In genomic region chr2:218291934-218292699, GRCh38 we compare ENCODE assay signal across 8 cellular contexts. TPM values are rescaled to one million over a fixed set of nuclear protein-coding genes. Genes with fewer than 3 reads are reported as not detected.
DNase-seq lines count a peak whose midpoint lies in the region; ATAC-seq and TF ChIP-seq lines count a peak whose summit lies in the region.

Gene TMBIM1 (minus strand): TSS chr2:218292503. CDS start chr2:218282141, 10,362 bp downstream.

- peak; percentile 40 for TF ChIP-seq CTCF in activated B cell treated with CpG ODN at 0.5 μM for 24 hours (IDR thresholded peaks at IDR 0.05)
- TF ChIP-seq CTCF in kidney epithelial cell (IDR thresholded peaks at IDR 0.05; ENCODE audit: insufficient read depth, low read length, poor library complexity, severe bottlenecking): peak; percentile 41

- H3K36me3 Mint-ChIP-seq in activated B cell treated with CpG ODN at 0.5 μM for 24 hours (ENCODE audit: low read depth): no peaks in the 10 kb centered on the region

- H3K27me3 Mint-ChIP-seq in activated B cell treated with CpG ODN at 0.5 μM for 24 hours: no peaks in the 10 kb centered on the region

- H3K36me3 ChIP-seq in kidney epithelial cell (ENCODE audit: control insufficient read depth, insufficient read depth, low read length): no peaks in the 10 kb centered on the region

- intact Hi-C loops in activated B cell treated with CpG ODN at 0.5 μM for 24 hours (cut with micrococcal nuclease): loop anchor here (1.0 to 5.0 kb wide), 12 partner anchors 9 to 605 kb away; partner anchors contain the start of genes ARPC2, CATIP and TTLL4

- H3K9me3 Mint-ChIP-seq in activated B cell treated with CpG ODN at 0.5 μM for 24 hours: no peaks in the 10 kb centered on the region

- H3K27ac Mint-ChIP-seq in activated B cell treated with CpG ODN at 0.5 μM for 24 hours: peak within 1 kb of the TSS; percentile 92

- DNase-seq in EL: peak; percentile 73
- DNase-seq in KG1 (lab: John Stamatoyannopoulos, UW): peak; percentile 53
- DNase-seq in activated B cell treated with CpG ODN at 0.5 μM for 24 hours: peak; percentile 89
- peak; percentile 79 for DNase-seq in central memory CD4-positive, alpha-beta T cell
- DNase-seq in kidney epithelial cell (ENCODE audit: low read depth): no peak
- peak; percentile 83 for DNase-seq in stimulated activated CD4-positive, alpha-beta T cell treated with anti-CD3 and anti-CD28 coated beads, Interleukin-15, amount 100 ng/mL, for 24 hours
- DNase-seq in NK-92 treated with Interleukin-12 subunit alpha and Interleukin-12 subunit beta, amount 100 ng/mL, for 24 hours (lab: John Stamatoyannopoulos, UW): no peak

- peak within 1 kb of the TSS; percentile 83 for H3K4me3 Mint-ChIP-seq in activated B cell treated with CpG ODN at 0.5 μM for 24 hours

- H3K4me1 Mint-ChIP-seq in activated B cell treated with CpG ODN at 0.5 μM for 24 hours: peaks cover 75% of the 10 kb centered on the region

- peak within 1 kb of the TSS; percentile 70 for H3K4me3 ChIP-seq in kidney epithelial cell (ENCODE audit: low read depth, low read length)

- POLR2A ChIA-PET in activated B cell treated with CpG ODN at 0.5 μM for 24 hours (lab: Charles Lee): interaction anchor here (0.6 to 7.2 kb wide), 7 partner anchors 19 to 104 kb away, joined by 3 to 97 read pairs (median 7); partner anchors contain the start of genes AAMP, ARPC2 and PNKD

- ATAC-seq in GM21717 (IDR thresholded peaks at IDR 0.05; ENCODE audit: unreplicated experiment) (peak; percentile 71), activated B cell treated with CpG ODN at 0.5 μM for 24 hours (ENCODE audit: low read depth) (peak; percentile 80)

- no peaks in the 10 kb centered on the region for H3K27me3 ChIP-seq in kidney epithelial cell (ENCODE audit: control insufficient read depth, insufficient read depth, low read length)

- CTCF ChIA-PET in activated B cell treated with CpG ODN at 0.5 μM for 24 hours (lab: Charles Lee): interaction anchor here (0.9 to 11.6 kb wide), 7 partner anchors 10 to 110 kb away, joined by 4 to 138 read pairs (median 6); partner anchors contain the start of genes AAMP, CATIP and PNKD

RNA-seq across cellular contexts. Expression of gene TMBIM1, which starts in this region (rescaled TPM):
- total RNA-seq in activated B cell treated with CpG ODN at 0.5 μM for 24 hours (40.7 and 45.0 TPM in 2 replicates), kidney epithelial cell (155 and 160 TPM in 2 replicates)

Comparison
In these comparisons a context has a peak if more than half of its experiments do, and no peak if none do; other contexts are left out.
1. DNase-seq: peak in EL (single experiment), KG1 (single experiment), activated B cell treated with CpG ODN at 0.5 μM for 24 hours (single experiment), central memory CD4-positive, alpha-beta T cell (single experiment) and stimulated activated CD4-positive, alpha-beta T cell treated with anti-CD3 and anti-CD28 coated beads, Interleukin-15, amount 100 ng/mL, for 24 hours (single experiment); none in kidney epithelial cell (single experiment) and NK-92 treated with Interleukin-12 subunit alpha and Interleukin-12 subunit beta, amount 100 ng/mL, for 24 hours (single experiment).